Comparison of ENCODE assay signal across 1 cellular context in the genomic region with DNA sequence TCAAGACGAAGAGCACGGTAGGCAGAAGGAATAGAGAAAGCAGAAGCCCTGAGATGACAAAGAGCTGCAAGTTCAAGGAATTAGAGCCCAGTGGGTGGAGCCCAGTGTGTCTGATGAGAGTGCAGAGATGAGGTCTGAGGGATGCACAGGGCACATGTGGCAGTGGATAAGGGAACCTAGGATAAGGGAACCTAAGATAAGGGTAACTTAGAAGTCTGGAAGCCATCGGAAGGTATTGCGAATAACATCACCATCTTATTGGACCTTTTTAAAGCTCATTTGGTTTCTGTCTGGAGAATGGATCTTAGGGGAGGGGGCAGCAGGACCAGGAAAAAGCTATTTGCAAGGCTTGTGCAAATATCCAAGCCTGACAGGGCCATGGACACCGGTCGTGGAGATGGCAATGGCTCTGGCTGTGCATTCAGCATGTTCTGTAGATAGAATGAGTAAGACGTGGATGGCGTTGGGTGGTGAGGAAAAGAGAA.
A peak's percentile ranks its signal among the peaks of the same experiment; 100 is the strongest.
TF ChIP-seq lines count a peak whose summit lies in the region.

No MANE protein-coding gene starts in this region.

TF ChIP-seq in K562, 482 proteins besides CTCF, POLR2A, EP300 and RAD21 (continues in another document):
- TF ChIP-seq, protein P1, sequence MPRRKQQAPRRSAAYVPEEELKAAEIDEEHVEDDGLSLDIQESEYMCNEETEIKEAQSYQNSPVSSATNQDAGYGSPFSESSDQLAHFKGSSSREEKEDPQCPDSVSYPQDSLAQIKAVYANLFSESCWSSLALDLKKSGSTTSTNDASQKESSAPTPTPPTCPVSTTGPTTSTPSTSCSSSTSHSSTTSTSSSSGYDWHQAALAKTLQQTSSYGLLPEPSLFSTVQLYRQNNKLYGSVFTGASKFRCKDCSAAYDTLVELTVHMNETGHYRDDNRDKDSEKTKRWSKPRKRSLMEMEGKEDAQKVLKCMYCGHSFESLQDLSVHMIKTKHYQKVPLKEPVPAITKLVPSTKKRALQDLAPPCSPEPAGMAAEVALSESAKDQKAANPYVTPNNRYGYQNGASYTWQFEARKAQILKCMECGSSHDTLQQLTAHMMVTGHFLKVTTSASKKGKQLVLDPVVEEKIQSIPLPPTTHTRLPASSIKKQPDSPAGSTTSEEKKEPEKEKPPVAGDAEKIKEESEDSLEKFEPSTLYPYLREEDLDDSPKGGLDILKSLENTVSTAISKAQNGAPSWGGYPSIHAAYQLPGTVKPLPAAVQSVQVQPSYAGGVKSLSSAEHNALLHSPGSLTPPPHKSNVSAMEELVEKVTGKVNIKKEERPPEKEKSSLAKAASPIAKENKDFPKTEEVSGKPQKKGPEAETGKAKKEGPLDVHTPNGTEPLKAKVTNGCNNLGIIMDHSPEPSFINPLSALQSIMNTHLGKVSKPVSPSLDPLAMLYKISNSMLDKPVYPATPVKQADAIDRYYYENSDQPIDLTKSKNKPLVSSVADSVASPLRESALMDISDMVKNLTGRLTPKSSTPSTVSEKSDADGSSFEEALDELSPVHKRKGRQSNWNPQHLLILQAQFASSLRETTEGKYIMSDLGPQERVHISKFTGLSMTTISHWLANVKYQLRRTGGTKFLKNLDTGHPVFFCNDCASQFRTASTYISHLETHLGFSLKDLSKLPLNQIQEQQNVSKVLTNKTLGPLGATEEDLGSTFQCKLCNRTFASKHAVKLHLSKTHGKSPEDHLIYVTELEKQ (CRISPR knock-in tag; IDR thresholded peaks at IDR 0.05), result no peak
- TF ChIP-seq, protein P2, sequence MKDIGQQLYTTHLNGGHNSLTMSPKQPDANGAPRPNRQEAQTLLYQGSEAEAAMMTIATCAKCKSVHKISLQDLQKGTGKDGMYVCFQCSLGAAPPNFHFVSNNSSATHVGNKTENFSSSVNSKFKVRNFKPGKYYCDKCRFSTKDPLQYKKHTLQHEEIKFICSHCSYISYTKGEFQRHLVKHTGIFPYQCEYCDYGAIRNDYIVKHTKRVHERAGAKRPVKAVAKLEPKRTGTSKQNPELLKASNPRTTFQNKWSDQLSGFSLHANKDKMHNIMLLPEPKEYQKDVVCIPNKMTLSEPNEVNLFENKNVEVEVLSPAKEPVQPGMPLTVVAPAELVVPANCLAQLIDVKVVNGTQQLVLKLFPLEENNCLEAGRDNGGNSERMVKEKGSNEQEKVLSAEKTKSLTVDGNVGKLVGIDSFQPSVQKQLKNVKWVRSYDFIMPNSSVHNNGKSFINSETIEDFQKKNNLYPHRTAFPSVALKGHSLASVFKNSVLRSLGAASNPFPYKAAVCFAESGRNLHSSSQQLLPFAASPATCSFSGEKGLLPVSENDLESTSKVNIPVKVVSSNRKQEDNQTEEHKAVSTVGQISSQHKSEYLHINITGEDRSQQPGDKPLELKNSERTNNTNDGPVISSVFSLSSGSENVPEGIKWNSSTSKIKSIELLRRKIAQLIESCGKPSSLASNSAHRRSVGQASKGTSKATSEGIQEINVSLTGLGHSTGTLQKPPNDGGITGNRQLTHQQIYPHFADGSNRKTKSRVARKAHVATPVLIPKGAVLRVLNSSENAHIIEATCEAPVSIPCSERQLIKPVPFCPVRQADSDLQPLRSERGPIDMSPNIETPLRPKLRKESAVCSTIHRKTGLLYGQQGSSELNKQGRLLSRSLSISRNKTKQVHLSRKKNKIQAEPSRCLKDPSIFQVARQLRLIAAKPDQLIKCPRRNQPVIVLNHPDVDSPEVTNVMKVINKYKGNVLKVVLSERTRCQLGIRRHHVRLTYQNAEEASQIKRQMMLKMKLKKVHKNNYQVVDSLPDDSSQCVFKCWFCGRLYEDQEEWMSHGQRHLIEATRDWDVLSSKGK (CRISPR knock-in tag; IDR thresholded peaks at IDR 0.05), result no peak
- no peak for TF ChIP-seq POLR3G (IDR thresholded peaks at IDR 0.05; ENCODE audit: extremely low read depth, insufficient read length, insufficient replicate concordance)
- no peak for TF ChIP-seq ZNF133 (CRISPR knock-in tag; IDR thresholded peaks at IDR 0.05)
- TF ChIP-seq, protein P3, sequence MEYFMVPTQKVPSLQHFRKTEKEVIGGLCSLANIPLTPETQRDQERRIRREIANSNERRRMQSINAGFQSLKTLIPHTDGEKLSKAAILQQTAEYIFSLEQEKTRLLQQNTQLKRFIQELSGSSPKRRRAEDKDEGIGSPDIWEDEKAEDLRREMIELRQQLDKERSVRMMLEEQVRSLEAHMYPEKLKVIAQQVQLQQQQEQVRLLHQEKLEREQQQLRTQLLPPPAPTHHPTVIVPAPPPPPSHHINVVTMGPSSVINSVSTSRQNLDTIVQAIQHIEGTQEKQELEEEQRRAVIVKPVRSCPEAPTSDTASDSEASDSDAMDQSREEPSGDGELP (CRISPR knock-in tag; IDR thresholded peaks at IDR 0.05; ENCODE audit: borderline replicate concordance), result 0 out of 2 replicates have a peak, but pooled peaks have one; percentile 20
- no peak for TF ChIP-seq LARP7 (IDR thresholded peaks at IDR 0.05)
- no peak for TF ChIP-seq RBM25 (IDR thresholded peaks at IDR 0.05; ENCODE audit: low read depth, low read length, severe bottlenecking)
- TF ChIP-seq, protein P4, sequence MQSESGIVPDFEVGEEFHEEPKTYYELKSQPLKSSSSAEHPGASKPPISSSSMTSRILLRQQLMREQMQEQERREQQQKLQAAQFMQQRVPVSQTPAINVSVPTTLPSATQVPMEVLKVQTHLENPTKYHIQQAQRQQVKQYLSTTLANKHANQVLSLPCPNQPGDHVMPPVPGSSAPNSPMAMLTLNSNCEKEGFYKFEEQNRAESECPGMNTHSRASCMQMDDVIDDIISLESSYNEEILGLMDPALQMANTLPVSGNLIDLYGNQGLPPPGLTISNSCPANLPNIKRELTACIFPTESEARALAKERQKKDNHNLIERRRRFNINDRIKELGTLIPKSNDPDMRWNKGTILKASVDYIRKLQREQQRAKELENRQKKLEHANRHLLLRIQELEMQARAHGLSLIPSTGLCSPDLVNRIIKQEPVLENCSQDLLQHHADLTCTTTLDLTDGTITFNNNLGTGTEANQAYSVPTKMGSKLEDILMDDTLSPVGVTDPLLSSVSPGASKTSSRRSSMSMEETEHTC (IDR thresholded peaks at IDR 0.05), result no peak
- TF ChIP-seq, protein P5, sequence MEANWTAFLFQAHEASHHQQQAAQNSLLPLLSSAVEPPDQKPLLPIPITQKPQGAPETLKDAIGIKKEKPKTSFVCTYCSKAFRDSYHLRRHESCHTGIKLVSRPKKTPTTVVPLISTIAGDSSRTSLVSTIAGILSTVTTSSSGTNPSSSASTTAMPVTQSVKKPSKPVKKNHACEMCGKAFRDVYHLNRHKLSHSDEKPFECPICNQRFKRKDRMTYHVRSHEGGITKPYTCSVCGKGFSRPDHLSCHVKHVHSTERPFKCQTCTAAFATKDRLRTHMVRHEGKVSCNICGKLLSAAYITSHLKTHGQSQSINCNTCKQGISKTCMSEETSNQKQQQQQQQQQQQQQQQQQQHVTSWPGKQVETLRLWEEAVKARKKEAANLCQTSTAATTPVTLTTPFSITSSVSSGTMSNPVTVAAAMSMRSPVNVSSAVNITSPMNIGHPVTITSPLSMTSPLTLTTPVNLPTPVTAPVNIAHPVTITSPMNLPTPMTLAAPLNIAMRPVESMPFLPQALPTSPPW (CRISPR knock-in tag; IDR thresholded peaks at IDR 0.05), result peak; percentile 43; the same call in 1 of the 2 replicates
- TF ChIP-seq RBM34 (IDR thresholded peaks at IDR 0.05; ENCODE audit: borderline replicate concordance, insufficient read depth, low read length), result no peak
- no peak for TF ChIP-seq ZNF197 (CRISPR knock-in tag; IDR thresholded peaks at IDR 0.05; ENCODE audit: low read depth)
- TF ChIP-seq, protein P6, sequence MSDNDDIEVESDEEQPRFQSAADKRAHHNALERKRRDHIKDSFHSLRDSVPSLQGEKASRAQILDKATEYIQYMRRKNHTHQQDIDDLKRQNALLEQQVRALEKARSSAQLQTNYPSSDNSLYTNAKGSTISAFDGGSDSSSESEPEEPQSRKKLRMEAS (CRISPR knock-in tag; IDR thresholded peaks at IDR 0.05), result no peak
- no peak for TF ChIP-seq HCFC1 (IDR thresholded peaks at IDR 0.05; ENCODE audit: low read depth, low read length)
- TF ChIP-seq ZNF347 (CRISPR knock-in tag; IDR thresholded peaks at IDR 0.05; ENCODE audit: low read depth), result no peak
- TF ChIP-seq SRSF3 (IDR thresholded peaks at IDR 0.05; ENCODE audit: insufficient read depth, low read length), result no peak
- no peak for TF ChIP-seq SAFB2 (IDR thresholded peaks at IDR 0.05; ENCODE audit: borderline replicate concordance, low read depth, low read length, severe bottlenecking)
- TF ChIP-seq, protein P7, sequence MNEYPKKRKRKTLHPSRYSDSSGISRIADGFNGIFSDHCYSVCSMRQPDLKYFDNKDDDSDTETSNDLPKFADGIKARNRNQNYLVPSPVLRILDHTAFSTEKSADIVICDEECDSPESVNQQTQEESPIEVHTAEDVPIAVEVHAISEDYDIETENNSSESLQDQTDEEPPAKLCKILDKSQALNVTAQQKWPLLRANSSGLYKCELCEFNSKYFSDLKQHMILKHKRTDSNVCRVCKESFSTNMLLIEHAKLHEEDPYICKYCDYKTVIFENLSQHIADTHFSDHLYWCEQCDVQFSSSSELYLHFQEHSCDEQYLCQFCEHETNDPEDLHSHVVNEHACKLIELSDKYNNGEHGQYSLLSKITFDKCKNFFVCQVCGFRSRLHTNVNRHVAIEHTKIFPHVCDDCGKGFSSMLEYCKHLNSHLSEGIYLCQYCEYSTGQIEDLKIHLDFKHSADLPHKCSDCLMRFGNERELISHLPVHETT (CRISPR knock-in tag; conservative IDR thresholded peaks at IDR 0.05 in 1 of 2, IDR thresholded peaks at IDR 0.05 in 1 of 2), result peak in 1 of 2 experiments; percentile 85; a peak in 2 of 4 replicates
- no peak for TF ChIP-seq POLR2AphosphoS2 (IDR thresholded peaks at IDR 0.05; ENCODE audit: low read length)
- TF ChIP-seq ADNP (tag; IDR thresholded peaks at IDR 0.05), result no peak; the same call in 1 of the 2 replicates
- peak; percentile 37; the same call in 1 of the 2 replicates for TF ChIP-seq POLR2H (tag; IDR thresholded peaks at IDR 0.05; ENCODE audit: low read depth)
- TF ChIP-seq, protein P8, sequence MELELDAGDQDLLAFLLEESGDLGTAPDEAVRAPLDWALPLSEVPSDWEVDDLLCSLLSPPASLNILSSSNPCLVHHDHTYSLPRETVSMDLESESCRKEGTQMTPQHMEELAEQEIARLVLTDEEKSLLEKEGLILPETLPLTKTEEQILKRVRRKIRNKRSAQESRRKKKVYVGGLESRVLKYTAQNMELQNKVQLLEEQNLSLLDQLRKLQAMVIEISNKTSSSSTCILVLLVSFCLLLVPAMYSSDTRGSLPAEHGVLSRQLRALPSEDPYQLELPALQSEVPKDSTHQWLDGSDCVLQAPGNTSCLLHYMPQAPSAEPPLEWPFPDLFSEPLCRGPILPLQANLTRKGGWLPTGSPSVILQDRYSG (tag; conservative IDR thresholded peaks at IDR 0.05; ENCODE audit: low read depth), result no peak
- TF ChIP-seq, protein P9, sequence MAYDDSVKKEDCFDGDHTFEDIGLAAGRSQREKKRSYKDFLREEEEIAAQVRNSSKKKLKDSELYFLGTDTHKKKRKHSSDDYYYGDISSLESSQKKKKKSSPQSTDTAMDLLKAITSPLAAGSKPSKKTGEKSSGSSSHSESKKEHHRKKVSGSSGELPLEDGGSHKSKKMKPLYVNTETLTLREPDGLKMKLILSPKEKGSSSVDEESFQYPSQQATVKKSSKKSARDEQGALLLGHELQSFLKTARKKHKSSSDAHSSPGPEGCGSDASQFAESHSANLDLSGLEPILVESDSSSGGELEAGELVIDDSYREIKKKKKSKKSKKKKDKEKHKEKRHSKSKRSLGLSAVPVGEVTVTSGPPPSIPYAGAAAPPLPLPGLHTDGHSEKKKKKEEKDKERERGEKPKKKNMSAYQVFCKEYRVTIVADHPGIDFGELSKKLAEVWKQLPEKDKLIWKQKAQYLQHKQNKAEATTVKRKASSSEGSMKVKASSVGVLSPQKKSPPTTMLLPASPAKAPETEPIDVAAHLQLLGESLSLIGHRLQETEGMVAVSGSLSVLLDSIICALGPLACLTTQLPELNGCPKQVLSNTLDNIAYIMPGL (CRISPR knock-in tag; IDR thresholded peaks at IDR 0.05), result no peak
- TF ChIP-seq SMAD2 (IDR thresholded peaks at IDR 0.05; ENCODE audit: low read depth, low read length), result no peak
- peak; percentile 76; the same call in 1 of the 2 replicates for TF ChIP-seq ZKSCAN1 (IDR thresholded peaks at IDR 0.05; ENCODE audit: low read depth, low read length)
- no peak for TF ChIP-seq KHSRP (IDR thresholded peaks at IDR 0.05)
- TF ChIP-seq RFX1 (IDR thresholded peaks at IDR 0.05), result no peak
- TF ChIP-seq, protein P10, sequence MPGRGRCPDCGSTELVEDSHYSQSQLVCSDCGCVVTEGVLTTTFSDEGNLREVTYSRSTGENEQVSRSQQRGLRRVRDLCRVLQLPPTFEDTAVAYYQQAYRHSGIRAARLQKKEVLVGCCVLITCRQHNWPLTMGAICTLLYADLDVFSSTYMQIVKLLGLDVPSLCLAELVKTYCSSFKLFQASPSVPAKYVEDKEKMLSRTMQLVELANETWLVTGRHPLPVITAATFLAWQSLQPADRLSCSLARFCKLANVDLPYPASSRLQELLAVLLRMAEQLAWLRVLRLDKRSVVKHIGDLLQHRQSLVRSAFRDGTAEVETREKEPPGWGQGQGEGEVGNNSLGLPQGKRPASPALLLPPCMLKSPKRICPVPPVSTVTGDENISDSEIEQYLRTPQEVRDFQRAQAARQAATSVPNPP (IDR thresholded peaks at IDR 0.05; ENCODE audit: borderline replicate concordance, insufficient read depth, insufficient read length), result no peak
- TF ChIP-seq CBX3 (IDR thresholded peaks at IDR 0.05; ENCODE audit: borderline replicate concordance in 1 of 2, low read length in 2 of 2), result no peak
- TF ChIP-seq RBM22 (IDR thresholded peaks at IDR 0.05; ENCODE audit: low read depth, low read length, poor library complexity, severe bottlenecking), result no peak
- TF ChIP-seq ZKSCAN8 (CRISPR knock-in tag; IDR thresholded peaks at IDR 0.05), result 0 out of 2 replicates have a peak, but pooled peaks have one; percentile 53
- no peak for TF ChIP-seq ZNF23 (CRISPR knock-in tag; IDR thresholded peaks at IDR 0.05)
- no peak for TF ChIP-seq KLF10 (CRISPR knock-in tag; IDR thresholded peaks at IDR 0.05)
- no peak for TF ChIP-seq SMC3 (conservative IDR thresholded peaks at IDR 0.05; ENCODE audit: insufficient read depth, low read depth, low read length)
- TF ChIP-seq RBM14 (IDR thresholded peaks at IDR 0.05; ENCODE audit: borderline replicate concordance, insufficient read depth, low read depth, low read length), result no peak
- TF ChIP-seq ZNF324 (CRISPR knock-in tag; IDR thresholded peaks at IDR 0.05), result no peak
